ENCODE assay signal across 8 cellular contexts in the genomic region with DNA sequence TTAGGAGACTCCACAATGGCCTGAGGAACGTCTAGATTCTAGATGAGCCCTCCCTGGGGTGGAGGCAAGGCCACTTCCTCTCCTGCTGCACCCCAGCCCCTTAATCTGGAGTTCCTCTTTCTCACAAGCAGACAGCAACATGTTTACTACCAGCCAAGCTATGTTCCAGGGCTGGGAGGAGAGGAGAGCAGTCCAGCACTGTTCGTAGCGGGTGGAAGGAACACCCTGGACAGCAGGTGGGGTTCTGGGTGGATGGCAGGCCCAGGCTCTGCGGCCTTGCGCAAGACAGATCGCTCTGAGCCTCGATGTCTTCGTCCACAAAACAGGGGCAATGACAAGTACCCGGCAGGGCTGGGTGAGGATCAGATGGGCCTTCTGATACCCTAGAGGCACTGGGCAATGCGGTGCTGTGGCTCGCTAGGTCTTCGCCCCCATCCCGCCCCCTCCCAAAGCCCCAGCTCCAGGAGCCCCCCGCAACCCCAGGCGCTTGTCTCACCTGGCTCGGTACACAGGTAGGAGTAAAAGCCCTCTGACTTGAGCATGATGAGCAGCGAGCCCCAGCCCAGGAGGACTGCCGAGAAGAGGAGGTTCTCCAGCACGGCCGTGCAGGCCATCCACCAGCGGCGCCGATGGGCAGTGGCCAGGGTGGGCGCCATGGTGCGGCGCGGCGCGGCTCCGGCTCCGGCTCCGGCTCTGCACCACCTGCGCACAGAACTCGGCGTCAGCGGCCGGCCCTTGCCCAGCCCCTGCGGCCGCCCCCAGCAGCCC. TPM values are rescaled to one million over a fixed set of nuclear protein-coding genes. Genes with fewer than 3 reads are reported as not detected.
DNase-seq lines count a peak whose midpoint lies in the region; ATAC-seq and TF ChIP-seq lines count a peak whose summit lies in the region.

No MANE protein-coding gene starts in this region.

- intact Hi-C loops in activated CD4-positive, alpha-beta T cell treated with anti-CD3 and anti-CD28 coated beads for 36 hours (cut with DNase I, micrococcal nuclease): loop anchor here in 1 of 2 experiments (5.0 kb wide), 1 partner anchor 520 kb away; no protein-coding TSS in a partner anchor

- no peaks in the 10 kb centered on the region for H3K36me3 Mint-ChIP-seq in activated CD4-positive, alpha-beta T cell treated with anti-CD3 and anti-CD28 coated beads for 36 hours (ENCODE audit: low read depth)
- peaks cover 5% of the 10 kb centered on the region for H3K36me3 Mint-ChIP-seq in endothelial cell (ENCODE audit: low read depth, unreplicated experiment)
- no peaks in the 10 kb centered on the region for H3K36me3 Mint-ChIP-seq in natural killer cell treated with Interleukin-12 subunit alpha and Interleukin-12 subunit beta and Interleukin-15 and Interleukin-18, amount 100 ng/mL, for 72 hours

- CTCF ChIA-PET in activated CD4-positive, alpha-beta T cell treated with anti-CD3 and anti-CD28 coated beads for 36 hours (lab: Charles Lee): interaction anchor here (0.7 to 1.3 kb wide), 3 partner anchors 20 to 577 kb away, joined by 3 to 4 read pairs (median 3); no protein-coding TSS in a partner anchor

- DNase-seq in activated CD4-positive, alpha-beta T cell treated with anti-CD3 and anti-CD28 coated beads for 36 hours: no peak
- DNase-seq in activated CD4-positive, alpha-beta T cell treated with anti-CD3 and anti-CD28 coated beads for 1 hour: no peak
- DNase-seq in RPMI8226 (peak; percentile 76), endothelial cell (ENCODE audit: low spot score) (peak; percentile 32), mesenteric fat pad (ENCODE audit: low spot score) (no peak), NCI-H1105 treated with DMSO at 0.1 percent for 48 hours (lab: John Stamatoyannopoulos, UW) (no peak)
- DNase-seq in natural killer cell treated with Interleukin-12 subunit alpha and Interleukin-12 subunit beta and Interleukin-15 and Interleukin-18, amount 100 ng/mL, for 72 hours (ENCODE audit: low spot score): no peak
- no peak for DNase-seq in activated CD4-positive, CD25-positive, alpha-beta regulatory T cell (lab: John Stamatoyannopoulos, UW)

- ATAC-seq in activated CD4-positive, alpha-beta T cell treated with anti-CD3 and anti-CD28 coated beads for 36 hours: no peak
- ATAC-seq in natural killer cell treated with Interleukin-12 subunit alpha and Interleukin-12 subunit beta and Interleukin-15 and Interleukin-18, amount 100 ng/mL, for 72 hours: no peak

- peaks cover 12% of the 10 kb centered on the region for H3K27me3 Mint-ChIP-seq in activated CD4-positive, alpha-beta T cell treated with anti-CD3 and anti-CD28 coated beads for 36 hours
- H3K27me3 Mint-ChIP-seq in endothelial cell (ENCODE audit: unreplicated experiment): peaks cover 19% of the 10 kb centered on the region
- peaks cover 7 to 11% of the 10 kb centered on the region in 2 donors for H3K27me3 Mint-ChIP-seq in natural killer cell treated with Interleukin-12 subunit alpha and Interleukin-12 subunit beta and Interleukin-15 and Interleukin-18, amount 100 ng/mL, for 72 hours

- H3K27ac Mint-ChIP-seq in activated CD4-positive, alpha-beta T cell treated with anti-CD3 and anti-CD28 coated beads for 36 hours: no peak overlapping the region
- H3K27ac Mint-ChIP-seq in endothelial cell (ENCODE audit: unreplicated experiment): peak overlapping the region; percentile 67
- H3K27ac Mint-ChIP-seq in natural killer cell treated with Interleukin-12 subunit alpha and Interleukin-12 subunit beta and Interleukin-15 and Interleukin-18, amount 100 ng/mL, for 72 hours: no peak overlapping the region

- no peak for TF ChIP-seq CTCF in endothelial cell (IDR thresholded peaks at IDR 0.05; ENCODE audit: unreplicated experiment)

- POLR2A ChIA-PET in activated CD4-positive, alpha-beta T cell treated with anti-CD3 and anti-CD28 coated beads for 36 hours (lab: Charles Lee): interaction anchor here (0.5 to 0.6 kb wide), 2 partner anchors 20 to 227 kb away, joined by 4 to 5 read pairs; partner anchors contain the start of gene YWHAE

- H3K4me1 Mint-ChIP-seq in activated CD4-positive, alpha-beta T cell treated with anti-CD3 and anti-CD28 coated beads for 36 hours: peaks cover 7% of the 10 kb centered on the region
- H3K4me1 Mint-ChIP-seq in endothelial cell (ENCODE audit: unreplicated experiment): peaks cover 36% of the 10 kb centered on the region
- peaks cover 12 to 14% of the 10 kb centered on the region in 2 donors for H3K4me1 Mint-ChIP-seq in natural killer cell treated with Interleukin-12 subunit alpha and Interleukin-12 subunit beta and Interleukin-15 and Interleukin-18, amount 100 ng/mL, for 72 hours (ENCODE audit: low read depth in 2 of 2)

- no peaks in the 10 kb centered on the region for H3K9me3 Mint-ChIP-seq in activated CD4-positive, alpha-beta T cell treated with anti-CD3 and anti-CD28 coated beads for 36 hours (ENCODE audit: low read depth)
- no peaks in the 10 kb centered on the region for H3K9me3 Mint-ChIP-seq in endothelial cell (ENCODE audit: unreplicated experiment)
- no peaks in the 10 kb centered on the region for H3K9me3 Mint-ChIP-seq in natural killer cell treated with Interleukin-12 subunit alpha and Interleukin-12 subunit beta and Interleukin-15 and Interleukin-18, amount 100 ng/mL, for 72 hours

- H3K4me3 Mint-ChIP-seq in activated CD4-positive, alpha-beta T cell treated with anti-CD3 and anti-CD28 coated beads for 36 hours: peak overlapping the region; percentile 56
- H3K4me3 Mint-ChIP-seq in endothelial cell (ENCODE audit: unreplicated experiment): peak overlapping the region; percentile 89
- H3K4me3 Mint-ChIP-seq in natural killer cell treated with Interleukin-12 subunit alpha and Interleukin-12 subunit beta and Interleukin-15 and Interleukin-18, amount 100 ng/mL, for 72 hours: peak overlapping the region; percentile 75

RNA-seq across cellular contexts. Expression of gene SLC43A2, which starts 1.2 kb away (rescaled TPM):
- 1 to 10 TPM in 1 of 2 experiments, under 1 TPM in 1; 0.76 to 1.1 TPM for total RNA-seq in activated CD4-positive, alpha-beta T cell treated with anti-CD3 and anti-CD28 coated beads for 36 hours
- total RNA-seq in endothelial cell (ENCODE audit: unreplicated experiment) (71.4 TPM), mesenteric fat pad (31.4 TPM)
- 1 to 10 TPM; 4.9 to 5.0 TPM for total RNA-seq in natural killer cell treated with Interleukin-12 subunit alpha and Interleukin-12 subunit beta and Interleukin-15 and Interleukin-18, amount 100 ng/mL, for 72 hours

RNA-seq across cellular contexts. Expression of gene SCARF1, which starts 18.1 kb away (rescaled TPM):
- total RNA-seq in activated CD4-positive, alpha-beta T cell treated with anti-CD3 and anti-CD28 coated beads for 36 hours: 1 to 10 TPM in 1 of 2 experiments, under 1 TPM in 1; 0.98 to 1.2 TPM
- 289 TPM for total RNA-seq in endothelial cell (ENCODE audit: unreplicated experiment)
- 1 to 10 TPM; 3.6 to 4.1 TPM for total RNA-seq in natural killer cell treated with Interleukin-12 subunit alpha and Interleukin-12 subunit beta and Interleukin-15 and Interleukin-18, amount 100 ng/mL, for 72 hours
- total RNA-seq in mesenteric fat pad: 25.7 TPM

RNA-seq across cellular contexts. Expression of gene RILP, which starts 22.3 kb away (rescaled TPM):
- total RNA-seq in activated CD4-positive, alpha-beta T cell treated with anti-CD3 and anti-CD28 coated beads for 36 hours: 1 to 10 TPM; 2.1 to 2.6 TPM
- 14.2 TPM for total RNA-seq in endothelial cell (ENCODE audit: unreplicated experiment)
- 1 to 10 TPM; 1.2 to 3.1 TPM for total RNA-seq in natural killer cell treated with Interleukin-12 subunit alpha and Interleukin-12 subunit beta and Interleukin-15 and Interleukin-18, amount 100 ng/mL, for 72 hours
- total RNA-seq in mesenteric fat pad: 31.4 TPM

RNA-seq across cellular contexts. Expression of gene PRPF8, which starts 57.3 kb away (rescaled TPM):
- 100 to 1,000 TPM; 391 to 425 TPM for total RNA-seq in activated CD4-positive, alpha-beta T cell treated with anti-CD3 and anti-CD28 coated beads for 36 hours
- 295 TPM for total RNA-seq in endothelial cell (ENCODE audit: unreplicated experiment)
- total RNA-seq in natural killer cell treated with Interleukin-12 subunit alpha and Interleukin-12 subunit beta and Interleukin-15 and Interleukin-18, amount 100 ng/mL, for 72 hours: 100 to 1,000 TPM; 348 to 422 TPM
- total RNA-seq in mesenteric fat pad: 225 TPM

Comparison
In these comparisons a context has a peak if more than half of its experiments do, and no peak if none do; other contexts are left out.
1. DNase-seq: peak in RPMI8226 (single experiment) and endothelial cell (single experiment); none in activated CD4-positive, alpha-beta T cell treated with anti-CD3 and anti-CD28 coated beads for 36 hours (single experiment), activated CD4-positive, alpha-beta T cell treated with anti-CD3 and anti-CD28 coated beads for 1 hour (single experiment), natural killer cell treated with Interleukin-12 subunit alpha and Interleukin-12 subunit beta and Interleukin-15 and Interleukin-18, amount 100 ng/mL, for 72 hours (single experiment), activated CD4-positive, CD25-positive, alpha-beta regulatory T cell (0 of 4), mesenteric fat pad (single experiment) and NCI-H1105 treated with DMSO at 0.1 percent for 48 hours (single experiment).
2. RNA of gene SCARF1, which starts 18.1 kb away (total RNA-seq): 289 TPM in endothelial cell (single experiment); 25.7 TPM in mesenteric fat pad (single experiment), 3.6 to 4.1 TPM in natural killer cell treated with Interleukin-12 subunit alpha and Interleukin-12 subunit beta and Interleukin-15 and Interleukin-18, amount 100 ng/mL, for 72 hours and 0.98 to 1.2 TPM in activated CD4-positive, alpha-beta T cell treated with anti-CD3 and anti-CD28 coated beads for 36 hours; every median in the first group is over 10 times any median in the second.
3. Peak in every context shown above with its lines, with median percentiles within 50 percentile points of each other: H3K4me3 Mint-ChIP-seq.